8 cellular contexts compared by ENCODE assay signal in the genomic region with DNA sequence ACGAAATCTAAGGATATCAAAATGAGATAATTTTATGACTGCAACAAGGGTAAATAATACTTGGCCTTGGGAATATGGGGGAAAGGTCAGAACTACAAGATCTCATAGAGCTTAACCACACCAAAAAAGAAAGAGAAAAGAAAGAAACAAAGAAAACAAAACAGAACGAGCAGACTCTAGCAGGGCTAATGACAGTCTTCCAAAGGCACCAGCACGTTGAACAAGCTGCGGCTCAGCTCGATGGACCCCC. TPM values are rescaled to one million over a fixed set of nuclear protein-coding genes. Genes with fewer than 3 reads are reported as not detected.
DNase-seq lines count a peak whose midpoint lies in the region; ATAC-seq lines count a peak whose summit lies in the region.

No MANE protein-coding gene starts in this region.

- H3K4me3 ChIP-seq in stomach smooth muscle (ENCODE audit: low read length in 2 of 2), result peak overlapping the region; percentile 66 to 85

- H3K9ac ChIP-seq in stomach smooth muscle (ENCODE audit: low read length in 2 of 2), result peak overlapping the region; percentile 77 to 89

- no peaks in the 10 kb centered on the region for H3K27me3 ChIP-seq in stomach smooth muscle (ENCODE audit: control insufficient read depth in 1 of 2, insufficient read depth in 2 of 2, low read length in 2 of 2)

- H3K9me3 Mint-ChIP-seq in activated CD8-positive, alpha-beta memory T cell treated with anti-CD3 and anti-CD28 coated beads, Interleukin-2, amount 10 ng/mL, durations not matched to agents 7 days and 5 days (ENCODE audit: low read depth), result no peaks in the 10 kb centered on the region
- no peaks in the 10 kb centered on the region for H3K9me3 Mint-ChIP-seq in activated T-helper 1 cell treated with anti-CD3 and anti-CD28 coated beads, Interleukin-12 subunit alpha, Interleukin-12 subunit beta, Interleukin-2, Interleukin-4 antibody, amounts not matched to agents 30 ng/mL and 10 ng/mL and 1 ng/mL, durations not matched to agents 14 hours and 24 hours and 36 hours
- no peaks in the 10 kb centered on the region for H3K9me3 Mint-ChIP-seq in immature natural killer cell

- intact Hi-C loops in activated T-helper 1 cell treated with anti-CD3 and anti-CD28 coated beads, Interleukin-12 subunit alpha, Interleukin-12 subunit beta, Interleukin-2, Interleukin-4 antibody, amounts not matched to agents 30 ng/mL and 10 ng/mL and 1 ng/mL, durations not matched to agents 14 hours and 24 hours and 36 hours (cut with micrococcal nuclease), result loop anchor here (1.0 to 5.0 kb wide), 9 partner anchors 26 to 847 kb away; a partner anchor contains a TSS

- ATAC-seq in activated CD8-positive, alpha-beta memory T cell treated with anti-CD3 and anti-CD28 coated beads, Interleukin-2, amount 10 ng/mL, durations not matched to agents 7 days and 5 days, result no peak
- ATAC-seq in HG02610 (IDR thresholded peaks at IDR 0.05; ENCODE audit: unreplicated experiment) (no peak), GM19395 (IDR thresholded peaks at IDR 0.05; ENCODE audit: unreplicated experiment) (no peak)

- no peak for DNase-seq in activated CD8-positive, alpha-beta memory T cell treated with anti-CD3 and anti-CD28 coated beads, Interleukin-2, amount 10 ng/mL, durations not matched to agents 7 days and 5 days
- DNase-seq in activated CD8-positive, alpha-beta memory T cell treated with anti-CD3 and anti-CD28 coated beads, Interleukin-2, amount 50 U/mL, for 4 hours, result no peak
- no peak for DNase-seq in activated T-helper 1 cell treated with anti-CD3 and anti-CD28 coated beads, Interleukin-12 subunit alpha, Interleukin-12 subunit beta, Interleukin-2, Interleukin-4 antibody, amounts not matched to agents 30 ng/mL and 10 ng/mL and 1 ng/mL, durations not matched to agents 14 hours and 24 hours and 36 hours (ENCODE audit: low spot score)
- no peak for DNase-seq in immature natural killer cell
- DNase-seq in cortex of kidney (lab: John Stamatoyannopoulos, UW), result no peak

- peak overlapping the region; percentile 89 for H3K27ac Mint-ChIP-seq in activated CD8-positive, alpha-beta memory T cell treated with anti-CD3 and anti-CD28 coated beads, Interleukin-2, amount 10 ng/mL, durations not matched to agents 7 days and 5 days
- peak overlapping the region; percentile 86 for H3K27ac Mint-ChIP-seq in activated T-helper 1 cell treated with anti-CD3 and anti-CD28 coated beads, Interleukin-12 subunit alpha, Interleukin-12 subunit beta, Interleukin-2, Interleukin-4 antibody, amounts not matched to agents 30 ng/mL and 10 ng/mL and 1 ng/mL, durations not matched to agents 14 hours and 24 hours and 36 hours
- peak overlapping the region; percentile 88 to 97 (median 92) for H3K27ac Mint-ChIP-seq in immature natural killer cell

- CTCF ChIA-PET in activated CD8-positive, alpha-beta memory T cell treated with anti-CD3 and anti-CD28 coated beads, Interleukin-2, amount 10 ng/mL, durations not matched to agents 7 days and 5 days (lab: Charles Lee), result interaction anchor here (0.8 to 4.3 kb wide), 15 partner anchors 9 to 888 kb away, joined by 3 to 18 read pairs (median 4); a partner anchor contains a TSS

- no peaks in the 10 kb centered on the region for H3K9me3 ChIP-seq in stomach smooth muscle (ENCODE audit: control insufficient read depth in 2 of 2, low read length in 2 of 2)

- no peaks in the 10 kb centered on the region for H3K36me3 ChIP-seq in stomach smooth muscle (ENCODE audit: control insufficient read depth in 2 of 2, insufficient read depth in 2 of 2, low read length in 2 of 2)

- peaks cover 18% of the 10 kb centered on the region for H3K4me1 ChIP-seq in stomach smooth muscle (ENCODE audit: control insufficient read depth, insufficient read depth, low read length)

- H3K27me3 Mint-ChIP-seq in activated CD8-positive, alpha-beta memory T cell treated with anti-CD3 and anti-CD28 coated beads, Interleukin-2, amount 10 ng/mL, durations not matched to agents 7 days and 5 days, result no peaks in the 10 kb centered on the region
- no peaks in the 10 kb centered on the region for H3K27me3 Mint-ChIP-seq in activated T-helper 1 cell treated with anti-CD3 and anti-CD28 coated beads, Interleukin-12 subunit alpha, Interleukin-12 subunit beta, Interleukin-2, Interleukin-4 antibody, amounts not matched to agents 30 ng/mL and 10 ng/mL and 1 ng/mL, durations not matched to agents 14 hours and 24 hours and 36 hours (ENCODE audit: insufficient read depth)
- H3K27me3 Mint-ChIP-seq in immature natural killer cell (ENCODE audit: low read depth in 3 of 3), result peaks cover 2 to 7% (median 4%) of the 10 kb centered on the region in 3 donors

- peaks cover 8% of the 10 kb centered on the region for H3K36me3 Mint-ChIP-seq in activated CD8-positive, alpha-beta memory T cell treated with anti-CD3 and anti-CD28 coated beads, Interleukin-2, amount 10 ng/mL, durations not matched to agents 7 days and 5 days
- peaks cover 2% of the 10 kb centered on the region for H3K36me3 Mint-ChIP-seq in activated T-helper 1 cell treated with anti-CD3 and anti-CD28 coated beads, Interleukin-12 subunit alpha, Interleukin-12 subunit beta, Interleukin-2, Interleukin-4 antibody, amounts not matched to agents 30 ng/mL and 10 ng/mL and 1 ng/mL, durations not matched to agents 14 hours and 24 hours and 36 hours (ENCODE audit: low read depth)
- H3K36me3 Mint-ChIP-seq in immature natural killer cell, result no peaks in the 10 kb centered on the region

- H3K4me1 Mint-ChIP-seq in activated CD8-positive, alpha-beta memory T cell treated with anti-CD3 and anti-CD28 coated beads, Interleukin-2, amount 10 ng/mL, durations not matched to agents 7 days and 5 days, result peaks cover 24% of the 10 kb centered on the region
- peaks cover 29% of the 10 kb centered on the region for H3K4me1 Mint-ChIP-seq in activated T-helper 1 cell treated with anti-CD3 and anti-CD28 coated beads, Interleukin-12 subunit alpha, Interleukin-12 subunit beta, Interleukin-2, Interleukin-4 antibody, amounts not matched to agents 30 ng/mL and 10 ng/mL and 1 ng/mL, durations not matched to agents 14 hours and 24 hours and 36 hours (ENCODE audit: low read depth)
- H3K4me1 Mint-ChIP-seq in immature natural killer cell, result peaks cover 30 to 34% of the 10 kb centered on the region in 2 donors

- peak overlapping the region; percentile 80 for H3K27ac ChIP-seq in stomach smooth muscle (ENCODE audit: low read length)

- H3K4me3 Mint-ChIP-seq in activated CD8-positive, alpha-beta memory T cell treated with anti-CD3 and anti-CD28 coated beads, Interleukin-2, amount 10 ng/mL, durations not matched to agents 7 days and 5 days, result peak overlapping the region; percentile 86
- peak overlapping the region; percentile 89 for H3K4me3 Mint-ChIP-seq in activated T-helper 1 cell treated with anti-CD3 and anti-CD28 coated beads, Interleukin-12 subunit alpha, Interleukin-12 subunit beta, Interleukin-2, Interleukin-4 antibody, amounts not matched to agents 30 ng/mL and 10 ng/mL and 1 ng/mL, durations not matched to agents 14 hours and 24 hours and 36 hours
- H3K4me3 Mint-ChIP-seq in immature natural killer cell, result peak overlapping the region; percentile 87 to 97 (median 93)

RNA-seq across cellular contexts. Expression of a gene that starts 0.7 kb away (rescaled TPM):
- 10 to 100 TPM; 35.6 to 35.8 TPM for total RNA-seq in activated CD8-positive, alpha-beta memory T cell treated with anti-CD3 and anti-CD28 coated beads, Interleukin-2, amount 10 ng/mL, durations not matched to agents 7 days and 5 days
- 23.9 and 28.5 TPM in 2 replicates for total RNA-seq in activated T-helper 1 cell treated with anti-CD3 and anti-CD28 coated beads, Interleukin-12 subunit alpha, Interleukin-12 subunit beta, Interleukin-2, Interleukin-4 antibody, amounts not matched to agents 30 ng/mL and 10 ng/mL and 1 ng/mL, durations not matched to agents 14 hours and 24 hours and 36 hours
- 10 to 100 TPM; 36.0 to 41.2 (median 37.2) TPM for polyA plus RNA-seq in immature natural killer cell

RNA-seq across cellular contexts. Expression of a gene that starts 52.4 kb away (rescaled TPM):
- 10 to 100 TPM; 14.3 to 20.2 TPM for total RNA-seq in activated CD8-positive, alpha-beta memory T cell treated with anti-CD3 and anti-CD28 coated beads, Interleukin-2, amount 10 ng/mL, durations not matched to agents 7 days and 5 days
- total RNA-seq in activated T-helper 1 cell treated with anti-CD3 and anti-CD28 coated beads, Interleukin-12 subunit alpha, Interleukin-12 subunit beta, Interleukin-2, Interleukin-4 antibody, amounts not matched to agents 30 ng/mL and 10 ng/mL and 1 ng/mL, durations not matched to agents 14 hours and 24 hours and 36 hours, result 53.3 and 53.4 TPM in 2 replicates
- 10 to 100 TPM; 13.6 to 31.3 (median 17.0) TPM for polyA plus RNA-seq in immature natural killer cell
